ENCODE assay signal across 12 cellular contexts in the genomic region with DNA sequence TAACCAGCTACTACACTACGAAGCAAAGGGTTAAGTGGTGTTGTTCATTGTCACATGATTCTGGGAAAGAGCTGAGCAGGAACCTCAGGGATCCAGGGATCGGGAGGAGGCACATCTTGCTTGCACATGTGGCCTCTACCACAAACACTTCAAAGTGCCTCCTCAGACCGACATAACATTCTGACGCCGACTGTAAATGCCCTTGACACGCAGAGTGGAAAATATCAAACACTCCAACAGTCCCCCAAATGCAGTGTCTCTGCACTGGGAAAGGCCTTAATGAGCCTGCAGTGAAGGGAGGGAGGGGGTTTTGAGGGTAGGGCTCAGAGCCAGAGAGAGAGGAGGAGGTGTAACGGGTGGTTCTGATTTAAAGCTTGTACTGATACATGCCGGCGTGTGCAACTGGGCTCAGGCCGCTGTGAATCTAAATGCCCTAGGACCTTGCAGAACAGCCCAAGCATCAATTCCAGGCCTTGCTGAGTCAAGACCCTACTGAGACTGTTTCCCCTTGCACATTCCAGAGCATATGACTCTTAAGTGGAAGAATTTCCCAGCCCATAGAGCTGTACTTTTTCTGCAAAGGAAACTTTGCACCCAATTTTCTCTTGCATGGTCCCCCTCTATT.
DNase-seq lines count a peak whose midpoint lies in the region; ATAC-seq and TF ChIP-seq lines count a peak whose summit lies in the region.
"Had no signal": no experiment of that assay in that cellular context is flagged by ENCODE, and none has a peak within 500 bp of the region (broad histone marks: within the 10 kb centered on the region; RNA-seq: fewer than 3 reads in every experiment).

No MANE protein-coding gene starts in this region.

- H3K4me1 Mint-ChIP-seq in HFFc6 (ENCODE audit: low read depth), result peaks cover 72% of the 10 kb centered on the region
- H3K4me1 Mint-ChIP-seq in neural progenitor cell, result peaks cover 11% of the 10 kb centered on the region

- H3F3A ChIP-seq in neural progenitor cell (ENCODE audit: low read depth), result no peaks in the 10 kb centered on the region

- H3K27ac ChIP-seq in upper lobe of left lung (no peak overlapping the region), neural progenitor cell (no peak overlapping the region)

- H3K9me3 Mint-ChIP-seq in HFFc6 (no peaks in the 10 kb centered on the region), neural progenitor cell (no peaks in the 10 kb centered on the region)

- no peak overlapping the region for H3K4me2 ChIP-seq in neural progenitor cell

- DNase-seq in HFFc6 (peak; percentile 90), astrocyte of the hippocampus (ENCODE audit: low read depth, low spot score) (peak; percentile 90), iris pigment epithelial cell (ENCODE audit: low read depth) (peak; percentile 91), upper lobe of left lung (no peak), HuH-7 (ENCODE audit: low spot score) (no peak), neural progenitor cell (ENCODE audit: low spot score) (no peak), erythroblast (lab: John Stamatoyannopoulos, UW) (no peak)
- DNase-seq: effector CD4-positive, alpha-beta T cell; NCI-H69; stimulated activated naive CD4-positive, alpha-beta T cell treated with Interleukin-2 at 50 U/mL for 16 hours; T-helper 2 cell had no signal

- TF ChIP-seq CTCF in HFFc6 (IDR thresholded peaks at IDR 0.05) (no peak), upper lobe of left lung (IDR thresholded peaks at IDR 0.05) (no peak), neural progenitor cell (IDR thresholded peaks at IDR 0.05) (no peak)

- H3K4me3 Mint-ChIP-seq in HFFc6 (peak overlapping the region; percentile 76), neural progenitor cell (no peak overlapping the region)

- no peaks in the 10 kb centered on the region for H3K9me3 ChIP-seq in upper lobe of left lung
- H3K9me3 ChIP-seq in neural progenitor cell (ENCODE audit: low read depth), result no peaks in the 10 kb centered on the region

- H3K27ac Mint-ChIP-seq in HFFc6, result peak overlapping the region; percentile 94
- H3K27ac Mint-ChIP-seq in neural progenitor cell, result no peak overlapping the region

- H3K27me3 ChIP-seq in upper lobe of left lung, result no peaks in the 10 kb centered on the region
- no peaks in the 10 kb centered on the region for H3K27me3 ChIP-seq in neural progenitor cell

- no peak overlapping the region for H3K9ac ChIP-seq in neural progenitor cell

- H3K36me3 Mint-ChIP-seq in HFFc6 (ENCODE audit: low read depth) (no peaks in the 10 kb centered on the region), neural progenitor cell (no peaks in the 10 kb centered on the region)

- no peaks in the 10 kb centered on the region for H3K36me3 ChIP-seq in upper lobe of left lung
- no peaks in the 10 kb centered on the region for H3K36me3 ChIP-seq in neural progenitor cell

- no peak overlapping the region for H2AFZ ChIP-seq in neural progenitor cell (replicated peaks)

- no peak overlapping the region for H3K4me3 ChIP-seq in upper lobe of left lung
- no peak overlapping the region for H3K4me3 ChIP-seq in neural progenitor cell

- H4K20me1 ChIP-seq in neural progenitor cell (ENCODE audit: low read depth), result no peaks in the 10 kb centered on the region

- TF ChIP-seq POLR2A in upper lobe of left lung (IDR thresholded peaks at IDR 0.05) (no peak), erythroblast (IDR thresholded peaks at IDR 0.05; ENCODE audit: low read length) (no peak)

- H3K4me1 ChIP-seq in upper lobe of left lung, result no peaks in the 10 kb centered on the region
- no peaks in the 10 kb centered on the region for H3K4me1 ChIP-seq in neural progenitor cell

- peak; percentile 62 to 81 for ATAC-seq in upper lobe of left lung (ENCODE audit: low FRiP score in 2 of 2)
- ATAC-seq: left lobe of liver had no signal

- WGBS in upper lobe of left lung, 2 donors, result 61 to 69% methylated on average over 10 of the region's 10 CpGs

- TF ChIP-seq EP300 in upper lobe of left lung (IDR thresholded peaks at IDR 0.05), result no peak

- H3K79me2 ChIP-seq in neural progenitor cell (ENCODE audit: low read depth), result no peaks in the 10 kb centered on the region

- H3K27me3 Mint-ChIP-seq in HFFc6 (ENCODE audit: insufficient read depth) (no peaks in the 10 kb centered on the region), neural progenitor cell (ENCODE audit: insufficient read depth, low read depth) (peaks cover 2% of the 10 kb centered on the region)

Comparison
In these comparisons a context has a peak if more than half of its experiments do, and no peak if none do; other contexts are left out.
1. DNase-seq: peak in HFFc6 (single experiment), astrocyte of the hippocampus (single experiment) and iris pigment epithelial cell (single experiment); none in upper lobe of left lung (0 of 2), HuH-7 (single experiment), neural progenitor cell (single experiment) and erythroblast (0 of 2).